In the genomic region with DNA sequence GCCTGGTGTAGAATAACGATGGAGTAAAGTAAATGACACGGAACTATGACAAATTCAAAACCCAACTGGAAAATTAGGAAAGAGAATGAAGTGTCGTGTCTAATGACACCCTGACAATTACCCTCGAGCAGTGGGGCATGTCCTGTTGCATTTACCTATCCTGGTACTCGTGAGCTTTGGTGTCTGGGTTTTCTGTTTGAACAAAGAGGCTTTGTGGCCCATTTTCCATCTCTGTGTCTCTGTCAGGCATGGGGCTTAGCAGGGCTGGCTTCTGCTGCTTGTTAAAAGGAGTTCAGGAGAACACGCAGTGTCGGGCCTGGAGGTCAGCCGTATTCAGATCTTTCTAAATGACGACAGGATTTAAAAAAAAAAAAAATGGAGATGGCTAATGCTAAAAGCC, we compare ENCODE assay signal across 15 cellular contexts.
"Had no signal": no experiment of that assay in that cellular context is flagged by ENCODE, and none has a peak within 500 bp of the region (broad histone marks: within the 10 kb centered on the region; RNA-seq: fewer than 3 reads in every experiment).

No MANE protein-coding gene starts in this region.

- H3K9me3 Mint-ChIP-seq: stimulated activated naive B cell treated with anti-CD40 and anti-IgM and Interleukin-4, amounts not matched to agents 10 μg/mL and 1 μg/mL and 100 μg/mL, for 72 hours; T-helper 1 cell treated with Interleukin-12 subunit alpha and Interleukin-12 subunit beta and Interleukin-4 antibody, amounts not matched to agents 30 μg/mL and 1 μg/mL, for 36 hours had no signal

- H3K4me1 ChIP-seq: thyroid gland had no signal

- DNase-seq: activated CD4-positive, alpha-beta T cell treated with anti-CD3 and anti-CD28 coated beads, Interleukin-2, amount 50 U/mL, for 1 hour; activated CD8-positive, alpha-beta memory T cell treated with anti-CD3 and anti-CD28 coated beads for 24 hours; activated gamma-delta T cell; cerebellar nuclear complex; cortex of kidney; effector CD8-positive, alpha-beta T cell; glutamatergic neuron; hippocampal formation; naive B cell; stimulated activated naive B cell treated with anti-CD40 and anti-IgM and Interleukin-4, amounts not matched to agents 10 μg/mL and 1 μg/mL and 100 μg/mL, for 72 hours; thyroid gland had no signal

- H3K36me3 ChIP-seq: ascending aorta, thyroid gland had no signal

- H3K4me1 Mint-ChIP-seq: activated naive CD4-positive, alpha-beta T cell treated with anti-CD3 and anti-CD28 coated beads, Interleukin-2, amount 50 U/mL, for 24 hours; naive B cell; stimulated activated naive B cell treated with anti-CD40 and anti-IgM and Interleukin-4, amounts not matched to agents 10 μg/mL and 1 μg/mL and 100 μg/mL, for 72 hours had no signal

- H3K36me3 Mint-ChIP-seq: activated naive CD4-positive, alpha-beta T cell treated with anti-CD3 and anti-CD28 coated beads, Interleukin-2, amount 50 U/mL, for 24 hours; naive B cell; stimulated activated naive B cell treated with anti-CD40 and anti-IgM and Interleukin-4, amounts not matched to agents 10 μg/mL and 1 μg/mL and 100 μg/mL, for 72 hours had no signal

- H3K27ac Mint-ChIP-seq: activated naive CD4-positive, alpha-beta T cell treated with anti-CD3 and anti-CD28 coated beads, Interleukin-2, amount 50 U/mL, for 24 hours; stimulated activated naive B cell treated with anti-CD40 and anti-IgM and Interleukin-4, amounts not matched to agents 10 μg/mL and 1 μg/mL and 100 μg/mL, for 72 hours; T-helper 1 cell treated with Interleukin-12 subunit alpha and Interleukin-12 subunit beta and Interleukin-4 antibody, amounts not matched to agents 30 μg/mL and 1 μg/mL, for 36 hours had no signal

- H3K27me3 ChIP-seq: ascending aorta, thyroid gland had no signal

- H3K9ac ChIP-seq: parathyroid adenoma had no signal

- H2AFZ ChIP-seq: parathyroid adenoma had no signal

- H3K9me3 ChIP-seq: ascending aorta, thyroid gland had no signal

- H3K79me2 ChIP-seq: parathyroid adenoma had no signal

- H3K27ac ChIP-seq: ascending aorta, parathyroid adenoma, thyroid gland had no signal

- H3K4me3 ChIP-seq: ascending aorta, thyroid gland had no signal

- H3K4me3 Mint-ChIP-seq: activated naive CD4-positive, alpha-beta T cell treated with anti-CD3 and anti-CD28 coated beads, Interleukin-2, amount 50 U/mL, for 24 hours; naive B cell; stimulated activated naive B cell treated with anti-CD40 and anti-IgM and Interleukin-4, amounts not matched to agents 10 μg/mL and 1 μg/mL and 100 μg/mL, for 72 hours; T-helper 1 cell treated with Interleukin-12 subunit alpha and Interleukin-12 subunit beta and Interleukin-4 antibody, amounts not matched to agents 30 μg/mL and 1 μg/mL, for 36 hours had no signal

- H3K27me3 Mint-ChIP-seq: activated naive CD4-positive, alpha-beta T cell treated with anti-CD3 and anti-CD28 coated beads, Interleukin-2, amount 50 U/mL, for 24 hours; naive B cell; stimulated activated naive B cell treated with anti-CD40 and anti-IgM and Interleukin-4, amounts not matched to agents 10 μg/mL and 1 μg/mL and 100 μg/mL, for 72 hours had no signal
